In the genomic region with DNA sequence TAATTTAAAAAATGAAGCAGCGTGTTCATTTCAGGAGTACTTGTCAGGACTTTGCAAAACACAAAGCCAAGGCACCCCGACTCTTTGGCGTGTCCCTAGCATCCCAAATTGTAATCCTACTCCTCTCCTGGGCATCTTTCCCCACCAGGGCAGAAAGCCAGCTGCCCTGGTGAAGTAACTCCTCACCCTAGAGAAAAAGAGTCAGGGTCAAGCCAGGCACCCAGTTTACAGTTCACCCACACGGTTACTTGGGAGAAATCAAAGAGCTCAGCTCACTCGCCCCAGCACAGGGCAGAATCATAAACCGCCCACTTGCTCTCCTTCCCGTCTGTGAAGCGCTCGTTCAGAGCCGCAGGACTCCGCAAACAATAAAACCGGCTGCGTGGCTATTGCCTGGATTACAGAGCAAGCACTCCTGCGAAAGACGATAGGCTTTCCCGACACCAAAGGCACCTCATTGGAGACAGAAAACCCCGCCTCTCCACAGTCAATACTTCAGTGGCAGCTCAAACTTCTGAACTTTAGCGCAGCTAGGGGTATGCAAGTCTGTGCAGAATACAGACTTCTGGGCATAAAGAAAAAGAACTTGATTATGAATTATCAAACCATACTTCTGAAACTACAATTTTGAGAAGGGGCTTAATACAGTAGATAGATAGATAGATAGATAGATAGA, we compare ENCODE assay signal across 8 cellular contexts.
DNase-seq lines count a peak whose midpoint lies in the region; ATAC-seq and TF ChIP-seq lines count a peak whose summit lies in the region.

No MANE protein-coding gene starts in this region.

- no peaks in the 10 kb centered on the region for H3K9me3 ChIP-seq in Peyer's patch

- H3K27me3 Mint-ChIP-seq in activated naive CD4-positive, alpha-beta T cell treated with anti-CD3 and anti-CD28 coated beads for 36 hours (ENCODE audit: low read depth), result peaks cover 12% of the 10 kb centered on the region
- H3K27me3 Mint-ChIP-seq in naive thymus-derived CD8-positive, alpha-beta T cell, result peaks cover 0 to 12% (median 4%) of the 10 kb centered on the region in 5 donors
- peaks cover 29% of the 10 kb centered on the region for H3K27me3 Mint-ChIP-seq in activated T-helper 2 cell treated with anti-CD3 and anti-CD28 coated beads, Interferon-gamma antibody, Interleukin-2, Interleukin-4, amounts not matched to agents 10 μg/mL and 5 μg/mL and 100 μg/mL, durations not matched to agents 14 hours and 24 hours and 36 hours (ENCODE audit: low read depth)

- no peak overlapping the region for H3K4me3 Mint-ChIP-seq in activated naive CD4-positive, alpha-beta T cell treated with anti-CD3 and anti-CD28 coated beads for 36 hours
- peak overlapping the region in 4 of 10 donors; percentile 16 to 30 (median 22) for H3K4me3 Mint-ChIP-seq in naive thymus-derived CD8-positive, alpha-beta T cell
- H3K4me3 Mint-ChIP-seq in activated T-helper 2 cell treated with anti-CD3 and anti-CD28 coated beads, Interferon-gamma antibody, Interleukin-2, Interleukin-4, amounts not matched to agents 10 μg/mL and 5 μg/mL and 100 μg/mL, durations not matched to agents 14 hours and 24 hours and 36 hours (ENCODE audit: low read depth), result no peak overlapping the region

- H3K27me3 ChIP-seq in Peyer's patch, result no peaks in the 10 kb centered on the region

- intact Hi-C loops in activated naive CD4-positive, alpha-beta T cell treated with anti-CD3 and anti-CD28 coated beads for 36 hours (cut with micrococcal nuclease), result no loop called here
- intact Hi-C loops in activated T-helper 2 cell treated with anti-CD3 and anti-CD28 coated beads, Interferon-gamma antibody, Interleukin-2, Interleukin-4, amounts not matched to agents 10 μg/mL and 5 μg/mL and 100 μg/mL, durations not matched to agents 14 hours and 24 hours and 36 hours (cut with micrococcal nuclease), result no loop called here

- peaks cover 3% of the 10 kb centered on the region for H3K4me1 Mint-ChIP-seq in activated naive CD4-positive, alpha-beta T cell treated with anti-CD3 and anti-CD28 coated beads for 36 hours (ENCODE audit: low read depth)
- peaks cover 0 to 7% (median 3%) of the 10 kb centered on the region in 4 donors for H3K4me1 Mint-ChIP-seq in naive thymus-derived CD8-positive, alpha-beta T cell
- peaks cover 10% of the 10 kb centered on the region for H3K4me1 Mint-ChIP-seq in activated T-helper 2 cell treated with anti-CD3 and anti-CD28 coated beads, Interferon-gamma antibody, Interleukin-2, Interleukin-4, amounts not matched to agents 10 μg/mL and 5 μg/mL and 100 μg/mL, durations not matched to agents 14 hours and 24 hours and 36 hours (ENCODE audit: low read depth)

- ATAC-seq in naive thymus-derived CD8-positive, alpha-beta T cell, result peak; percentile 44 to 69
- no peak for ATAC-seq in HG02588 (IDR thresholded peaks at IDR 0.05; ENCODE audit: unreplicated experiment)

- no peak for TF ChIP-seq POLR2A in Peyer's patch (IDR thresholded peaks at IDR 0.05)

- H3K4me1 ChIP-seq in Peyer's patch, result peaks cover 0 to 10% (median 0%) of the 10 kb centered on the region in 4 donors

- no peak overlapping the region for H3K27ac Mint-ChIP-seq in activated naive CD4-positive, alpha-beta T cell treated with anti-CD3 and anti-CD28 coated beads for 36 hours
- no peak overlapping the region for H3K27ac Mint-ChIP-seq in naive thymus-derived CD8-positive, alpha-beta T cell
- H3K27ac Mint-ChIP-seq in activated T-helper 2 cell treated with anti-CD3 and anti-CD28 coated beads, Interferon-gamma antibody, Interleukin-2, Interleukin-4, amounts not matched to agents 10 μg/mL and 5 μg/mL and 100 μg/mL, durations not matched to agents 14 hours and 24 hours and 36 hours, result no peak overlapping the region

- CTCF ChIA-PET in activated naive CD4-positive, alpha-beta T cell treated with anti-CD3 and anti-CD28 coated beads for 36 hours (lab: Charles Lee), result interaction anchor here (0.6 kb wide), 1 partner anchor 16 kb away, joined by 4 read pairs; no protein-coding TSS in a partner anchor

- peak overlapping the region in 1 of 4 donors; percentile 8 for H3K27ac ChIP-seq in Peyer's patch

- peak; percentile 25 for DNase-seq in activated naive CD4-positive, alpha-beta T cell treated with anti-CD3 and anti-CD28 coated beads for 36 hours
- no peak for DNase-seq in activated naive CD4-positive, alpha-beta T cell (lab: John Stamatoyannopoulos, UW)
- DNase-seq in Peyer's patch (peak in 2 of 3 donors; percentile 70 to 76), fibroblast of peridontal ligament (ENCODE audit: extremely low read depth) (peak; percentile 88), NK-92 (lab: John Stamatoyannopoulos, UW; ENCODE audit: unreplicated experiment) (no peak)
- peak in 2 of 10 donors; percentile 3 to 4 for DNase-seq in naive thymus-derived CD8-positive, alpha-beta T cell
- no peak for DNase-seq in activated T-helper 2 cell treated with anti-CD3 and anti-CD28 coated beads, Interferon-gamma antibody, Interleukin-2, Interleukin-4, amounts not matched to agents 10 μg/mL and 5 μg/mL and 100 μg/mL, durations not matched to agents 14 hours and 24 hours and 36 hours (ENCODE audit: low spot score)

- no peaks in the 10 kb centered on the region for H3K36me3 ChIP-seq in Peyer's patch

- POLR2A ChIA-PET in naive thymus-derived CD8-positive, alpha-beta T cell (lab: Charles Lee), result no interaction called here

- no peaks in the 10 kb centered on the region for H3K36me3 Mint-ChIP-seq in activated naive CD4-positive, alpha-beta T cell treated with anti-CD3 and anti-CD28 coated beads for 36 hours (ENCODE audit: low read depth)
- H3K36me3 Mint-ChIP-seq in naive thymus-derived CD8-positive, alpha-beta T cell, result no peaks in the 10 kb centered on the region
- H3K36me3 Mint-ChIP-seq in activated T-helper 2 cell treated with anti-CD3 and anti-CD28 coated beads, Interferon-gamma antibody, Interleukin-2, Interleukin-4, amounts not matched to agents 10 μg/mL and 5 μg/mL and 100 μg/mL, durations not matched to agents 14 hours and 24 hours and 36 hours (ENCODE audit: low read depth), result no peaks in the 10 kb centered on the region

- peak overlapping the region in 2 of 4 donors; percentile 36 to 44 for H3K4me3 ChIP-seq in Peyer's patch

- no peaks in the 10 kb centered on the region for H3K9me3 Mint-ChIP-seq in activated naive CD4-positive, alpha-beta T cell treated with anti-CD3 and anti-CD28 coated beads for 36 hours
- H3K9me3 Mint-ChIP-seq in naive thymus-derived CD8-positive, alpha-beta T cell, result no peaks in the 10 kb centered on the region
- H3K9me3 Mint-ChIP-seq in activated T-helper 2 cell treated with anti-CD3 and anti-CD28 coated beads, Interferon-gamma antibody, Interleukin-2, Interleukin-4, amounts not matched to agents 10 μg/mL and 5 μg/mL and 100 μg/mL, durations not matched to agents 14 hours and 24 hours and 36 hours, result no peaks in the 10 kb centered on the region

- no peak for TF ChIP-seq CTCF in Peyer's patch (IDR thresholded peaks at IDR 0.05)

Comparison
In these comparisons a context has a peak if more than half of its experiments do, and no peak if none do; other contexts are left out.
1. DNase-seq: peak in activated naive CD4-positive, alpha-beta T cell treated with anti-CD3 and anti-CD28 coated beads for 36 hours (single experiment), Peyer's patch (2 of 3) and fibroblast of peridontal ligament (single experiment); none in activated naive CD4-positive, alpha-beta T cell (0 of 4), NK-92 (single experiment) and activated T-helper 2 cell treated with anti-CD3 and anti-CD28 coated beads, Interferon-gamma antibody, Interleukin-2, Interleukin-4, amounts not matched to agents 10 μg/mL and 5 μg/mL and 100 μg/mL, durations not matched to agents 14 hours and 24 hours and 36 hours (single experiment).